22 cellular contexts compared by ENCODE assay signal in genomic region chr18:41818381-41819355, GRCh38.
A peak's percentile ranks its signal among the peaks of the same experiment; 100 is the strongest.
DNase-seq lines count a peak whose midpoint lies in the region; ATAC-seq and TF ChIP-seq lines count a peak whose summit lies in the region.
"Had no signal": no experiment of that assay in that cellular context is flagged by ENCODE, and none has a peak within 500 bp of the region (broad histone marks: within the 10 kb centered on the region; RNA-seq: fewer than 3 reads in every experiment).

No MANE protein-coding gene starts in this region.

- H3K79me1 ChIP-seq in trophoblast cell (ENCODE audit: low read length): no peaks in the 10 kb centered on the region

- no peak overlapping the region for H4K12ac ChIP-seq in trophoblast cell (ENCODE audit: low read depth, low read length)

- H3K4me1 ChIP-seq in DND-41 (ENCODE audit: insufficient read depth, low read length): no peaks in the 10 kb centered on the region
- peaks cover 3% of the 10 kb centered on the region for H3K4me1 ChIP-seq in endodermal cell (ENCODE audit: control insufficient read depth, insufficient read depth, low read length)
- H3K4me1 ChIP-seq in trophoblast cell (ENCODE audit: control insufficient read depth in 1 of 2, insufficient read depth in 2 of 2, low read length in 2 of 2): no peaks in the 10 kb centered on the region
- H3K4me1 ChIP-seq: A549, BE2C had no signal

- H3K27me3 ChIP-seq in DND-41 (ENCODE audit: insufficient read depth, low read length, poor library complexity) (no peaks in the 10 kb centered on the region), endodermal cell (ENCODE audit: control insufficient read depth, insufficient read depth, low read length, poor library complexity, severe bottlenecking) (no peaks in the 10 kb centered on the region), trophoblast cell (ENCODE audit: insufficient read depth, low read length) (no peaks in the 10 kb centered on the region)
- H3K27me3 ChIP-seq: BE2C had no signal

- H3K9me3 Mint-ChIP-seq in endodermal cell: peaks cover 10% of the 10 kb centered on the region
- H3K9me3 Mint-ChIP-seq: CD4-positive, alpha-beta T cell had no signal

- no peak overlapping the region for H3K4ac ChIP-seq in trophoblast cell (ENCODE audit: low read depth, low read length)

- no peak overlapping the region for H3K4me2 ChIP-seq in DND-41 (ENCODE audit: insufficient read depth, low read length)
- H3K4me2 ChIP-seq in trophoblast cell (ENCODE audit: low read length): no peak overlapping the region
- H3K4me2 ChIP-seq: A549, SK-N-SH had no signal

- WGBS in endodermal cell (ENCODE audit: insufficient coverage in 1 of 2, insufficient read length in 1 of 2), 2 experiments: 94 to 96% methylated on average over 7 to 11 of the region's 11 CpGs
- no CpG with 5 or more reads among the region's 11 CpGs for WGBS in trophoblast cell (ENCODE audit: extremely low coverage, insufficient coverage, insufficient read length)

- no peak overlapping the region for H2BK5ac ChIP-seq in trophoblast cell (ENCODE audit: low read depth, low read length, poor library complexity)

- H4K8ac ChIP-seq in trophoblast cell (ENCODE audit: low read depth, low read length): no peak overlapping the region

- no peaks in the 10 kb centered on the region for H3K36me3 Mint-ChIP-seq in endodermal cell (ENCODE audit: low read depth)
- H3K36me3 Mint-ChIP-seq: T-cell had no signal

- H3K36me3 ChIP-seq in DND-41 (ENCODE audit: insufficient read depth, low read length) (no peaks in the 10 kb centered on the region), endodermal cell (ENCODE audit: control insufficient read depth, insufficient read depth, low read length) (no peaks in the 10 kb centered on the region), trophoblast cell (ENCODE audit: control insufficient read depth in 1 of 2, insufficient read depth in 2 of 2, low read length in 2 of 2) (no peaks in the 10 kb centered on the region)
- H3K36me3 ChIP-seq: BE2C had no signal

- H2BK120ac ChIP-seq in trophoblast cell (ENCODE audit: insufficient read depth, low read length, poor library complexity): no peak overlapping the region

- H3K4me1 Mint-ChIP-seq in endodermal cell: peaks cover 27% of the 10 kb centered on the region
- H3K4me1 Mint-ChIP-seq: T-cell had no signal

- H3K9me3 ChIP-seq in DND-41 (ENCODE audit: insufficient read depth, low read length, severe bottlenecking) (no peaks in the 10 kb centered on the region), endodermal cell (ENCODE audit: control insufficient read depth, low read length) (peaks cover 9% of the 10 kb centered on the region), trophoblast cell (ENCODE audit: insufficient read depth, low read depth, low read length) (no peaks in the 10 kb centered on the region)
- H3K9me3 ChIP-seq: A549, BE2C, SK-N-SH had no signal

- no peak overlapping the region for H3K14ac ChIP-seq in trophoblast cell (ENCODE audit: low read length)

- no peak for DNase-seq in DND-41
- DNase-seq in SKM-1 (lab: John Stamatoyannopoulos, UW; ENCODE audit: unreplicated experiment): peak; percentile 75
- DNase-seq in endodermal cell: no peak
- no peak for DNase-seq in trophoblast cell
- no peak for DNase-seq in T-helper 2 cell
- DNase-seq: BE2C; CD4-positive, alpha-beta T cell; COR-L47; DMS79 treated with DMSO at 0.1 percent for 48 hours; MM.1S; NCI-H1092; NCI-H1436 treated with DMSO at 0.1 percent for 48 hours; NCI-H1930; NCI-H226; NCI-H510A treated with DMSO at 0.1 percent for 48 hours; NCI-H748 treated with DMSO at 0.1 percent for 48 hours; SIG-M5; SK-N-SH; T-cell had no signal

- no peaks in the 10 kb centered on the region for H4K20me1 ChIP-seq in DND-41 (ENCODE audit: insufficient read depth, low read length)

- no peak overlapping the region for H2AFZ ChIP-seq in DND-41 (ENCODE audit: low read depth, low read length)
- no peak overlapping the region for H2AFZ ChIP-seq in trophoblast cell (ENCODE audit: insufficient read depth, low read length, poor library complexity)

- no peaks in the 10 kb centered on the region for H3K79me2 ChIP-seq in DND-41 (ENCODE audit: insufficient read depth, low read length)
- no peaks in the 10 kb centered on the region for H3K79me2 ChIP-seq in trophoblast cell (ENCODE audit: control insufficient read depth, insufficient read depth, low read length, poor library complexity)

- H2BK12ac ChIP-seq in trophoblast cell (ENCODE audit: low read length): no peak overlapping the region

- H3K27ac ChIP-seq in DND-41 (ENCODE audit: low read length): no peak overlapping the region
- no peak overlapping the region for H3K27ac ChIP-seq in endodermal cell (ENCODE audit: low read depth, low read length)
- H3K27ac ChIP-seq in trophoblast cell (ENCODE audit: low read depth, low read length): no peak overlapping the region
- H3K27ac ChIP-seq: A549 had no signal

- H3K18ac ChIP-seq in trophoblast cell (ENCODE audit: low read length): no peak overlapping the region

- H3K9ac ChIP-seq in DND-41 (ENCODE audit: low read depth, low read length) (no peak overlapping the region), endodermal cell (ENCODE audit: extremely low read depth, low read length, poor library complexity, severe bottlenecking) (no peak overlapping the region), trophoblast cell (ENCODE audit: low read length) (no peak overlapping the region)
- H3K9ac ChIP-seq: SK-N-SH had no signal

- H3K27ac Mint-ChIP-seq in endodermal cell: peak overlapping the region; percentile 28
- H3K27ac Mint-ChIP-seq: CD4-positive, alpha-beta T cell; T-cell had no signal

- peak overlapping the region; percentile 40 for H3K23ac ChIP-seq in trophoblast cell (ENCODE audit: low read length)

- TF ChIP-seq CTCF in DND-41 (IDR thresholded peaks at IDR 0.05; ENCODE audit: borderline replicate concordance, extremely low read depth, low read length, poor library complexity, severe bottlenecking) (no peak), endodermal cell (conservative IDR thresholded peaks at IDR 0.05) (no peak)

- H3K4me3 ChIP-seq in DND-41 (ENCODE audit: low read depth in 1 of 2, low read length in 2 of 2) (no peak overlapping the region), endodermal cell (ENCODE audit: low read length) (no peak overlapping the region), trophoblast cell (ENCODE audit: low read depth, low read length) (no peak overlapping the region)
- H3K4me3 ChIP-seq: A549 had no signal

- no peak overlapping the region for H2AK5ac ChIP-seq in trophoblast cell (ENCODE audit: low read length)

- peaks cover 6% of the 10 kb centered on the region for H3K27me3 Mint-ChIP-seq in endodermal cell (ENCODE audit: insufficient read depth)

- no peak overlapping the region for H3K4me3 Mint-ChIP-seq in endodermal cell
- H3K4me3 Mint-ChIP-seq: CD4-positive, alpha-beta T cell; T-cell had no signal

- H4K91ac ChIP-seq in trophoblast cell (ENCODE audit: low read depth, low read length): no peak overlapping the region

- peak; percentile 29; the same call in 1 of the 3 replicates for ATAC-seq in DND-41 (ENCODE audit: insufficient read depth, low read depth)
- ATAC-seq in HG03097 (IDR thresholded peaks at IDR 0.05; ENCODE audit: low FRiP score, unreplicated experiment): no peak
- ATAC-seq in HG03196 (IDR thresholded peaks at IDR 0.05; ENCODE audit: unreplicated experiment): no peak
- ATAC-seq: A549, T-cell had no signal
